10 cellular contexts compared by ENCODE assay signal in genomic region chr11:115924744-115925567, GRCh38.
A peak's percentile ranks its signal among the peaks of the same experiment; 100 is the strongest.
DNase-seq lines count a peak whose midpoint lies in the region; ATAC-seq and TF ChIP-seq lines count a peak whose summit lies in the region.
"Had no signal": no experiment of that assay in that cellular context is flagged by ENCODE, and none has a peak within 500 bp of the region (broad histone marks: within the 10 kb centered on the region; RNA-seq: fewer than 3 reads in every experiment).

No MANE protein-coding gene starts in this region.

- no peak for TF ChIP-seq CTCF in upper lobe of right lung (IDR thresholded peaks at IDR 0.05)
- no peak for TF ChIP-seq CTCF in lower leg skin (IDR thresholded peaks at IDR 0.05)

- H3K27ac ChIP-seq in upper lobe of right lung, result no peak overlapping the region

- no peaks in the 10 kb centered on the region for H3K9me3 ChIP-seq in upper lobe of right lung

- intact Hi-C loops in upper lobe of right lung (cut with DNase I), result no loop called here
- intact Hi-C loops in lower leg skin (cut with DNase I; ENCODE audit: low total_unique reads), result no loop called here

- no peaks in the 10 kb centered on the region for H3K4me1 ChIP-seq in upper lobe of right lung

- H3K36me3 ChIP-seq in upper lobe of right lung, result no peaks in the 10 kb centered on the region

- peak; percentile 38 for DNase-seq in stimulated activated CD4-positive, alpha-beta T cell treated with anti-CD3 and anti-CD28 coated beads, Interleukin-1b, Interleukin-23, amount 100 ng/mL, for 48 hours
- DNase-seq in stimulated activated CD4-positive, alpha-beta T cell treated with anti-CD3 and anti-CD28 coated beads, Interleukin-4, amount 100 ng/mL, for 1 hour, result no peak
- peak; percentile 82 for DNase-seq in RPMI7951 (ENCODE audit: low read depth)
- DNase-seq in upper lobe of right lung, result no peak
- DNase-seq in COLO668 (lab: John Stamatoyannopoulos, UW; ENCODE audit: unreplicated experiment), result no peak
- no peak for DNase-seq in lower leg skin (ENCODE audit: low spot score in 2 of 2)
- DNase-seq in NCI-H69 (lab: John Stamatoyannopoulos, UW), result no peak
- DNase-seq: activated naive CD8-positive, alpha-beta T cell treated with anti-CD3 and anti-CD28 coated beads, Interleukin-2, amount 10 ng/mL, durations not matched to agents 7 days and 5 days; NCI-H187 treated with DMSO at 0.1 percent for 48 hours had no signal

- TF ChIP-seq POLR2A in lower leg skin (IDR thresholded peaks at IDR 0.05), result no peak

- 45 to 51% methylated on average over 6 of the region's 6 CpGs for WGBS in lower leg skin, 2 donors

- H3K4me3 ChIP-seq in upper lobe of right lung (no peak overlapping the region), lower leg skin (ENCODE audit: low read depth, poor library complexity, severe bottlenecking) (no peak overlapping the region)

- ATAC-seq in HG02870 (IDR thresholded peaks at IDR 0.05; ENCODE audit: unreplicated experiment) (peak; percentile 77), upper lobe of right lung (peak; percentile 27)

- no peaks in the 10 kb centered on the region for H3K27me3 ChIP-seq in upper lobe of right lung

Comparison
In these comparisons a context has a peak if more than half of its experiments do, and no peak if none do; other contexts are left out.
1. DNase-seq: peak in stimulated activated CD4-positive, alpha-beta T cell treated with anti-CD3 and anti-CD28 coated beads, Interleukin-1b, Interleukin-23, amount 100 ng/mL, for 48 hours (single experiment) and RPMI7951 (single experiment); none in stimulated activated CD4-positive, alpha-beta T cell treated with anti-CD3 and anti-CD28 coated beads, Interleukin-4, amount 100 ng/mL, for 1 hour (single experiment), upper lobe of right lung (single experiment), COLO668 (single experiment), lower leg skin (0 of 2) and NCI-H69 (single experiment).